Comparison of ENCODE assay signal across 11 cellular contexts in genomic region chr7:8296362-8296659, GRCh38. TPM values are rescaled to one million over a fixed set of nuclear protein-coding genes. Genes with fewer than 3 reads are reported as not detected.
DNase-seq lines count a peak whose midpoint lies in the region; ATAC-seq and TF ChIP-seq lines count a peak whose summit lies in the region.
"Had no signal": no experiment of that assay in that cellular context is flagged by ENCODE, and none has a peak within 500 bp of the region (broad histone marks: within the 10 kb centered on the region; RNA-seq: fewer than 3 reads in every experiment).

No MANE protein-coding gene starts in this region.

- no peaks in the 10 kb centered on the region for H3K9me3 ChIP-seq in OCI-LY7 (ENCODE audit: low read length)
- no peaks in the 10 kb centered on the region for H3K9me3 ChIP-seq in osteoblast (ENCODE audit: low read depth, low read length)
- no peaks in the 10 kb centered on the region for H3K9me3 ChIP-seq in adrenal gland (replicated peaks in 1 of 3)
- H3K9me3 ChIP-seq: thoracic aorta had no signal

- H3K27ac ChIP-seq in OCI-LY7 (ENCODE audit: low read depth, low read length, poor library complexity, severe bottlenecking) (no peak overlapping the region), osteoblast (ENCODE audit: low read depth, low read length) (no peak overlapping the region), adrenal gland (no peak overlapping the region)
- H3K27ac ChIP-seq: thoracic aorta had no signal

- H2AFZ ChIP-seq in OCI-LY7 (ENCODE audit: low read length) (0 out of 2 replicates have a peak overlapping the region, but pooled peaks have one; percentile 23), osteoblast (ENCODE audit: low read length) (peak overlapping the region; percentile 34)

- no peaks in the 10 kb centered on the region for H3K9me2 ChIP-seq in OCI-LY7 (ENCODE audit: insufficient read depth, low read length)

- no peaks in the 10 kb centered on the region for H3K27me3 ChIP-seq in osteoblast (ENCODE audit: insufficient read depth, low read length)
- H3K27me3 ChIP-seq in adrenal gland: peaks cover 4% of the 10 kb centered on the region

- H3K79me2 ChIP-seq in OCI-LY7 (ENCODE audit: insufficient read depth, low read depth, low read length): no peaks in the 10 kb centered on the region
- H3K79me2 ChIP-seq in osteoblast (ENCODE audit: insufficient read depth, low read length): no peaks in the 10 kb centered on the region

- CTCF ChIA-PET in OCI-LY7 (lab: Charles Lee; ENCODE audit: unreplicated experiment): no interaction called here

- H3K4me3 ChIP-seq in OCI-LY7 (ENCODE audit: low read depth, low read length, poor library complexity, severe bottlenecking) (no peak overlapping the region), osteoblast (ENCODE audit: insufficient read depth, low read length) (no peak overlapping the region), adrenal gland (no peak overlapping the region)
- H3K4me3 ChIP-seq: thoracic aorta had no signal

- BruUV-seq in OCI-LY7 (replicated peaks; lab: Mats Ljungman, UMichigan): no TSS peak

- WGBS in adrenal gland, 4 donors: 91 to 97% (median 93%) methylated on average over 1 of the region's 1 CpG

- no peaks in the 10 kb centered on the region for H4K20me1 ChIP-seq in OCI-LY7 (ENCODE audit: insufficient read depth, low read length)
- no peaks in the 10 kb centered on the region for H4K20me1 ChIP-seq in osteoblast (ENCODE audit: insufficient read depth, low read length)

- H3K4me1 ChIP-seq in OCI-LY7 (ENCODE audit: insufficient read depth, low read length, poor library complexity, severe bottlenecking) (no peaks in the 10 kb centered on the region), osteoblast (ENCODE audit: insufficient read depth, low read length) (no peaks in the 10 kb centered on the region), adrenal gland (replicated peaks in 1 of 2) (no peaks in the 10 kb centered on the region)

- DNase-seq in OCI-LY7 (ENCODE audit: low spot score) (no peak), osteoblast (ENCODE audit: insufficient read length, low spot score, missing footprints) (no peak), adrenal gland (no peak), DMS153 treated with DMSO at 0.1 percent for 48 hours (lab: John Stamatoyannopoulos, UW; ENCODE audit: unreplicated experiment) (no peak), NOMO-1 treated with dmso at 0.1 percent for 144 hours (lab: John Stamatoyannopoulos, UW; ENCODE audit: unreplicated experiment) (no peak)
- DNase-seq: activated CD4-positive, CD25-positive, alpha-beta regulatory T cell; activated effector memory CD4-positive, alpha-beta T cell treated with anti-CD3 and anti-CD28 coated beads, Interleukin-2, amount 50 U/mL, for 16 hours; left cardiac atrium had no signal

- no peak for TF ChIP-seq POLR2A in adrenal gland (IDR thresholded peaks at IDR 0.05)

- H3K36me3 ChIP-seq in OCI-LY7 (ENCODE audit: insufficient read depth, low read length): no peaks in the 10 kb centered on the region
- no peaks in the 10 kb centered on the region for H3K36me3 ChIP-seq in osteoblast (ENCODE audit: insufficient read depth, low read length)
- H3K36me3 ChIP-seq in adrenal gland (replicated peaks in 1 of 2): no peaks in the 10 kb centered on the region
- H3K36me3 ChIP-seq: thoracic aorta had no signal

- H3K4me2 ChIP-seq in OCI-LY7 (ENCODE audit: low read length): no peak overlapping the region
- no peak overlapping the region for H3K4me2 ChIP-seq in osteoblast (ENCODE audit: insufficient read depth, low read length)

- POLR2A ChIA-PET in OCI-LY7 (lab: Charles Lee): interaction anchor here (0.8 to 1.6 kb wide), 5 partner anchors 11 to 615 kb away, joined by 3 to 5 read pairs (median 4); no protein-coding TSS in a partner anchor

- TF ChIP-seq CTCF in OCI-LY7 (conservative IDR thresholded peaks at IDR 0.05; ENCODE audit: low read length) (peak; percentile 4; the same call in 1 of the 2 replicates), osteoblast (IDR thresholded peaks at IDR 0.05; ENCODE audit: extremely low read depth, low read depth, low read length) (no peak), adrenal gland (IDR thresholded peaks at IDR 0.05) (no peak)

- peak; percentile 9 for ATAC-seq in GM18861 (IDR thresholded peaks at IDR 0.05; ENCODE audit: unreplicated experiment)
- peak; percentile 15 for ATAC-seq in GM21529 (IDR thresholded peaks at IDR 0.05; ENCODE audit: unreplicated experiment)

- intact Hi-C loops in OCI-LY7 (cut with micrococcal nuclease; ENCODE audit: unreplicated experiment) (loop anchor here (5.0 to 10.0 kb wide), 3 partner anchors 699 to 1194 kb away; no protein-coding TSS in a partner anchor), adrenal gland (cut with DNase I) (no loop called here)

RNA-seq across cellular contexts. Expression of gene ICA1, which starts 34.3 kb away (rescaled TPM):
- not detected in 2 replicates for total RNA-seq in OCI-LY7 (2014; rRNA removed; shearing (Covaris generic))
- total RNA-seq in OCI-LY7 (2022) (0.49 and 0.50 TPM in 2 replicates), osteoblast (1.2 and 2.2 TPM in 2 replicates), adrenal gland (10 to 100 TPM in 1 of 8 donors, 1 to 10 TPM in 6, not detected in 1; 5.0 to 14.2 (median 5.6) TPM)
- 10 to 100 TPM in 2 of 3 donors, 1 to 10 TPM in 1; 9.5 to 16.1 (median 13.1) TPM for polyA plus RNA-seq in adrenal gland
